Comparison of ENCODE assay signal across 8 cellular contexts in genomic region chr11:29328961-29329441, GRCh38.
DNase-seq lines count a peak whose midpoint lies in the region; ATAC-seq and TF ChIP-seq lines count a peak whose summit lies in the region.

No MANE protein-coding gene starts in this region.

- DNase-seq in SIG-M5 treated with dmso at 0.1 percent for 504 hours (lab: John Stamatoyannopoulos, UW; ENCODE audit: unreplicated experiment): peak; percentile 22
- no peak for DNase-seq in SIG-M5 (lab: John Stamatoyannopoulos, UW)
- peak; percentile 27 for DNase-seq in NB4 (ENCODE audit: low read depth)
- DNase-seq in mucosa of descending colon: peak in 1 of 3 donors; percentile 16
- no peak for DNase-seq in NOMO-1 treated with dmso at 0.1 percent for 144 hours (lab: John Stamatoyannopoulos, UW; ENCODE audit: unreplicated experiment)
- no peak for DNase-seq in activated naive CD4-positive, alpha-beta T cell treated with Interleukin-2 at 50 U/mL for 16 hours

- no peaks in the 10 kb centered on the region for H3K36me3 ChIP-seq in mucosa of descending colon (ENCODE audit: low read depth)

- no peaks in the 10 kb centered on the region for H3K4me1 Mint-ChIP-seq in brain

- no peaks in the 10 kb centered on the region for H3K9me3 Mint-ChIP-seq in brain

- H3K4me3 ChIP-seq in NB4 (ENCODE audit: low read depth, low read length) (no peak overlapping the region), mucosa of descending colon (no peak overlapping the region)

- no peaks in the 10 kb centered on the region for H3K4me1 ChIP-seq in mucosa of descending colon (ENCODE audit: low read depth)

- TF ChIP-seq CTCF in NB4 (IDR thresholded peaks at IDR 0.05; ENCODE audit: low read depth, low read length): peak; percentile 26
- TF ChIP-seq CTCF in brain (conservative IDR thresholded peaks at IDR 0.05): peak; percentile 53 to 74
- TF ChIP-seq CTCF in mucosa of descending colon (IDR thresholded peaks at IDR 0.05): no peak

- no peak overlapping the region for H3K4me3 Mint-ChIP-seq in brain

- H3K9me3 ChIP-seq in mucosa of descending colon: no peaks in the 10 kb centered on the region

- no peak for TF ChIP-seq POLR2A in NB4 (IDR thresholded peaks at IDR 0.05; ENCODE audit: extremely low read depth, insufficient read length)

- intact Hi-C loops in mucosa of descending colon (cut with DNase I, micrococcal nuclease): no loop called here

- no peak overlapping the region for H3K27ac Mint-ChIP-seq in brain

- no peaks in the 10 kb centered on the region for H3K36me3 Mint-ChIP-seq in brain

- H3K27me3 Mint-ChIP-seq in brain: peaks cover 10% of the 10 kb centered on the region

- ATAC-seq in mucosa of descending colon: peak; percentile 18
- no peak for ATAC-seq in HG03025 (IDR thresholded peaks at IDR 0.05; ENCODE audit: low FRiP score, unreplicated experiment)

Comparison
In these comparisons a context has a peak if more than half of its experiments do, and no peak if none do; other contexts are left out.
1. DNase-seq: peak in SIG-M5 treated with dmso at 0.1 percent for 504 hours (single experiment) and NB4 (single experiment); none in SIG-M5 (single experiment), NOMO-1 treated with dmso at 0.1 percent for 144 hours (single experiment) and activated naive CD4-positive, alpha-beta T cell treated with Interleukin-2 at 50 U/mL for 16 hours (single experiment).